ENCODE assay signal across 14 cellular contexts in the genomic region with DNA sequence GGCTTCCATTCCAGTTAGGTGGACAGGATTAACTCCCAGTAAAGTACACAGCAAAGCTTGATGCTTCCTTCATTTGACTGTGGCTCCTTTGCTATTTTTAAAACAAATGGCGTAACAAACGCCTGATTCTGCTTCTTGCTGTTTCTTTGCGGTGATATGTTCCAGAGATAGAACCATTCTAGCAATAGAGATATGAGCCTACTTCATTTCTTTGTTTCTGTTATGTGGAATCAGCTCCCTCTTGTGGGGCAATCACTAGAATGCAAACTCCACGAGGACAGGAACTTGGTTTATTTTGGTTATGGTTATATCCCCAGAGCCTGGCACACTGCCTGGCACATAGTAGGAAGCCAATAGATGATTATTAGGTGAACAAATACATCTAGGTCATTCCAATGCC.
DNase-seq lines count a peak whose midpoint lies in the region; ATAC-seq and TF ChIP-seq lines count a peak whose summit lies in the region.
"Had no signal": no experiment of that assay in that cellular context is flagged by ENCODE, and none has a peak within 500 bp of the region (broad histone marks: within the 10 kb centered on the region; RNA-seq: fewer than 3 reads in every experiment).

No MANE protein-coding gene starts in this region.

- POLR2A ChIA-PET in PC-3 (lab: Charles Lee; ENCODE audit: unreplicated experiment), result no interaction called here

- no TSS peak for BruUV-seq in PC-3 (replicated peaks; lab: Mats Ljungman, UMichigan)

- H3K27ac ChIP-seq in left ventricle myocardium inferior (replicated peaks) (no peak overlapping the region), PC-3 (ENCODE audit: low read length) (no peak overlapping the region)

- H2AFZ ChIP-seq in PC-3 (ENCODE audit: low read length), result no peak overlapping the region

- no peaks in the 10 kb centered on the region for H4K20me1 ChIP-seq in PC-3 (ENCODE audit: low read length)

- no peak overlapping the region for H3K4me3 ChIP-seq in left ventricle myocardium inferior
- H3K4me3 ChIP-seq in PC-3 (ENCODE audit: low read length), result no peak overlapping the region

- no peaks in the 10 kb centered on the region for H3K9me3 ChIP-seq in left ventricle myocardium inferior (replicated peaks)
- H3K9me3 ChIP-seq in PC-3 (ENCODE audit: low read length), result no peaks in the 10 kb centered on the region

- H3K36me3 ChIP-seq in left ventricle myocardium inferior (no peaks in the 10 kb centered on the region), PC-3 (ENCODE audit: low read depth, low read length) (no peaks in the 10 kb centered on the region)

- no peak overlapping the region for H3K4me2 ChIP-seq in PC-3 (ENCODE audit: low read length)

- intact Hi-C loops in left ventricle myocardium inferior (cut with micrococcal nuclease), result no loop called here
- intact Hi-C loops in left ventricle myocardium superior (cut with micrococcal nuclease), result no loop called here
- intact Hi-C loops in PC-3 (cut with micrococcal nuclease), result no loop called here

- CTCF ChIA-PET in PC-3 (lab: Charles Lee), result interaction anchor here (0.6 kb wide), 1 partner anchor 9 kb away, joined by 3 read pairs; no protein-coding TSS in a partner anchor

- no peaks in the 10 kb centered on the region for H3K9me2 ChIP-seq in PC-3 (replicated peaks; ENCODE audit: low read length)

- peaks cover 52% of the 10 kb centered on the region for H3K27me3 ChIP-seq in left ventricle myocardium inferior (ENCODE audit: low read depth)
- H3K27me3 ChIP-seq in PC-3 (ENCODE audit: low read length), result peaks cover 76% of the 10 kb centered on the region

- no peak for ATAC-seq in left ventricle myocardium superior
- ATAC-seq in PC-3, result no peak
- ATAC-seq in HG03039 (IDR thresholded peaks at IDR 0.05; ENCODE audit: unreplicated experiment), result no peak
- no peak for ATAC-seq in GM18502 (IDR thresholded peaks at IDR 0.05; ENCODE audit: poor library complexity, unreplicated experiment)
- ATAC-seq: effector memory CD8-positive, alpha-beta T cell; WTC11 had no signal

- H3K4me1 ChIP-seq in left ventricle myocardium inferior, result no peaks in the 10 kb centered on the region
- H3K4me1 ChIP-seq in PC-3 (ENCODE audit: insufficient read depth, low read length), result no peaks in the 10 kb centered on the region

- no peaks in the 10 kb centered on the region for H3F3A ChIP-seq in PC-3 (ENCODE audit: low read length, unreplicated experiment)

- no peaks in the 10 kb centered on the region for H3K79me2 ChIP-seq in PC-3 (ENCODE audit: low read length)

- H3K9ac ChIP-seq in PC-3 (ENCODE audit: low read length), result no peak overlapping the region

- TF ChIP-seq CTCF in left ventricle myocardium inferior (IDR thresholded peaks at IDR 0.05; ENCODE audit: borderline replicate concordance), result peak; percentile 55
- peak; percentile 45 for TF ChIP-seq CTCF in PC-3 (conservative IDR thresholded peaks at IDR 0.05; ENCODE audit: low read depth, low read length)

- DNase-seq in left ventricle myocardium inferior (no peak), left ventricle myocardium superior (no peak), PC-3 (peak; percentile 22), fibroblast of peridontal ligament (ENCODE audit: extremely low read depth) (peak; percentile 28), GF-D8 (lab: John Stamatoyannopoulos, UW) (no peak), activated T-cell treated with anti-CD3 and anti-CD28 coated beads for 4 hours (no peak)
- DNase-seq: amniotic stem cell; effector memory CD8-positive, alpha-beta T cell; EL; NCI-H2171; stimulated activated CD4-positive, alpha-beta T cell treated with anti-CD3 and anti-CD28 coated beads, Interleukin-15, amount 100 ng/mL, for 24 hours had no signal

Comparison
In these comparisons a context has a peak if more than half of its experiments do, and no peak if none do; other contexts are left out.
1. DNase-seq: peak in PC-3 (single experiment) and fibroblast of peridontal ligament (single experiment); none in left ventricle myocardium inferior (single experiment), left ventricle myocardium superior (single experiment), GF-D8 (single experiment) and activated T-cell treated with anti-CD3 and anti-CD28 coated beads for 4 hours (single experiment).